In the genomic region with DNA sequence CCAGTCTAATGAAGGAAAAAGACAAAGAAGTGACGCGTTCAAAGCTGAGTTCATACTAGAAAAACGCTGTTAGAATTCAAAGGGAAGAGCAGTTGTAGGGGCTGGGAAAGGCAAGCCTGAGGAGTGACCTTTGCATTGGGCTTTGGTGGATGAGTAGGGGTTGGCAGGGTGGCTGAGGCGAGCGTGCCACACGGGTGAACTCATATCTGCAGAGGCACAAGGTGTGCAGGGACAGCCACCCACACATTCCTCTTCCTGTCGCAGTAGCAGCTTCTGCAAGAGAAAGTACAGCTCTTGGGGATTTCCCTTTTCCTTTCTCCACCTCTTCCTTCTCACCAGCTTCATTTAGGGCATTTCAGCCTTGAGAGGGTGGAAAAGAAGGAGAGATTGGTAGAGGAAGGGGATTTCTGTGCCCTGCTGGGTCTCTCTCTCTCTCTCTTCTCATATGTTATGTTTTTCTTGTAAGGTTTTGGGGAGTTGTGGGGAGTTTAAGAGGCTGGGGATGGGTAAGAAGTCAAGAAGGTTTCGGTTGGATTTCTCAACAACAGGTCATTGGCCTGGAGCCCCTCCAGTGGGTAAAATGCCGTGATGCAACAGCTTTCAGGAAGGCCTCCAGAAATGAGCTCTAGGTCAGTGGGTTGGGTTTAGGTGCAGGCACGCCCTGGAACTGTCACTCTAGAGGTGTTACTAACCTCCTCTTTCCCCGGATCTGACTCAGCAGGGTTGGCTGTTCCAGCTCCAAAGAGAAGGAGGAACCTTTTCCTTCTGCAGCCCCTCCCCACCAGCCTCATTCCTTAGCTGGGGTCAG, we compare ENCODE assay signal across 1 cellular context.
A peak's percentile ranks its signal among the peaks of the same experiment; 100 is the strongest.
TF ChIP-seq lines count a peak whose summit lies in the region.

No MANE protein-coding gene starts in this region.

TF ChIP-seq in GM12878, 131 proteins besides CTCF, POLR2A, EP300 and RAD21 (continued from another document and continues in another):
- TF ChIP-seq, protein P1, sequence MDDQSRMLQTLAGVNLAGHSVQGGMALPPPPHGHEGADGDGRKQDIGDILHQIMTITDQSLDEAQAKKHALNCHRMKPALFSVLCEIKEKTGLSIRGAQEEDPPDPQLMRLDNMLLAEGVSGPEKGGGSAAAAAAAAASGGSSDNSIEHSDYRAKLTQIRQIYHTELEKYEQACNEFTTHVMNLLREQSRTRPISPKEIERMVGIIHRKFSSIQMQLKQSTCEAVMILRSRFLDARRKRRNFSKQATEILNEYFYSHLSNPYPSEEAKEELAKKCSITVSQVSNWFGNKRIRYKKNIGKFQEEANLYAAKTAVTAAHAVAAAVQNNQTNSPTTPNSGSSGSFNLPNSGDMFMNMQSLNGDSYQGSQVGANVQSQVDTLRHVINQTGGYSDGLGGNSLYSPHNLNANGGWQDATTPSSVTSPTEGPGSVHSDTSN (IDR thresholded peaks at IDR 0.05; ENCODE audit: insufficient replicate concordance, low read depth, low read length), result peak; percentile 84
- TF ChIP-seq IKZF1 (conservative IDR thresholded peaks at IDR 0.05), result peak; percentile 86
- 0 out of 3 replicates have a peak, but pooled peaks have one; percentile 0 for TF ChIP-seq POU2F2 (IDR thresholded peaks at IDR 0.05; ENCODE audit: borderline replicate concordance, low read depth, low read length)
- 0 out of 2 replicates have a peak, but pooled peaks have one; percentile 2 for TF ChIP-seq SPI1 (IDR thresholded peaks at IDR 0.05; ENCODE audit: borderline replicate concordance, insufficient read depth, low read depth, low read length)
- TF ChIP-seq RELA (IDR thresholded peaks at IDR 0.05; ENCODE audit: borderline replicate concordance, partially characterized antibody), result peak; percentile 66
- TF ChIP-seq EGR1 (IDR thresholded peaks at IDR 0.05; ENCODE audit: borderline replicate concordance in 1 of 2, low read depth in 2 of 2, low read length in 2 of 2), result peak in 1 of 2 experiments; percentile 88; a peak in 2 of 3 replicates
- TF ChIP-seq, protein P2, sequence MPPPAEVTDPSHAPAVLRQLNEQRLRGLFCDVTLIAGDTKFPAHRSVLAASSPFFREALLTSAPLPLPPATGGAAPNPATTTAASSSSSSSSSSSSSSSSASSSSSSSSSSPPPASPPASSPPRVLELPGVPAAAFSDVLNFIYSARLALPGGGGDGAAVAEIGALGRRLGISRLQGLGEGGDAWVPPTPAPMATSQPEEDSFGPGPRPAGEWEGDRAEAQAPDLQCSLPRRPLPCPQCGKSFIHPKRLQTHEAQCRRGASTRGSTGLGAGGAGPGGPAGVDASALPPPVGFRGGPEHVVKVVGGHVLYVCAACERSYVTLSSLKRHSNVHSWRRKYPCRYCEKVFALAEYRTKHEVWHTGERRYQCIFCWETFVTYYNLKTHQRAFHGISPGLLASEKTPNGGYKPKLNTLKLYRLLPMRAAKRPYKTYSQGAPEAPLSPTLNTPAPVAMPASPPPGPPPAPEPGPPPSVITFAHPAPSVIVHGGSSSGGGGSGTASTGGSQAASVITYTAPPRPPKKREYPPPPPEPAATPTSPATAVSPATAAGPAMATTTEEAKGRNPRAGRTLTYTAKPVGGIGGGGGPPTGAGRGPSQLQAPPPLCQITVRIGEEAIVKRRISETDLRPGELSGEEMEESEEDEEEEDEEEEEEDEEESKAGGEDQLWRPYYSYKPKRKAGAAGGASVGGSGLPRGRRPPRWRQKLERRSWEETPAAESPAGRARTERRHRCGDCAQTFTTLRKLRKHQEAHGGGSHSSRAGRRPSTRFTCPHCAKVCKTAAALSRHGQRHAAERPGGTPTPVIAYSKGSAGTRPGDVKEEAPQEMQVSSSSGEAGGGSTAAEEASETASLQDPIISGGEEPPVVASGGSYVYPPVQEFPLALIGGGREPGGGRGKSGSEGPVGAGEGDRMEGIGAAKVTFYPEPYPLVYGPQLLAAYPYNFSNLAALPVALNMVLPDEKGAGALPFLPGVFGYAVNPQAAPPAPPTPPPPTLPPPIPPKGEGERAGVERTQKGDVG (CRISPR knock-in tag; IDR thresholded peaks at IDR 0.05), result no peak
- TF ChIP-seq, protein P3, sequence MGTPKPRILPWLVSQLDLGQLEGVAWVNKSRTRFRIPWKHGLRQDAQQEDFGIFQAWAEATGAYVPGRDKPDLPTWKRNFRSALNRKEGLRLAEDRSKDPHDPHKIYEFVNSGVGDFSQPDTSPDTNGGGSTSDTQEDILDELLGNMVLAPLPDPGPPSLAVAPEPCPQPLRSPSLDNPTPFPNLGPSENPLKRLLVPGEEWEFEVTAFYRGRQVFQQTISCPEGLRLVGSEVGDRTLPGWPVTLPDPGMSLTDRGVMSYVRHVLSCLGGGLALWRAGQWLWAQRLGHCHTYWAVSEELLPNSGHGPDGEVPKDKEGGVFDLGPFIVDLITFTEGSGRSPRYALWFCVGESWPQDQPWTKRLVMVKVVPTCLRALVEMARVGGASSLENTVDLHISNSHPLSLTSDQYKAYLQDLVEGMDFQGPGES (IDR thresholded peaks at IDR 0.05), result no peak
- no peak for TF ChIP-seq YBX1 (IDR thresholded peaks at IDR 0.05)
- peak; percentile 62 for TF ChIP-seq ATF7 (IDR thresholded peaks at IDR 0.05; ENCODE audit: low read depth)
- TF ChIP-seq TCF3 (IDR thresholded peaks at IDR 0.05; ENCODE audit: borderline replicate concordance, insufficient read depth, low read depth, low read length), result 0 out of 2 replicates have a peak, but pooled peaks have one; percentile 26
- TF ChIP-seq BHLHE40 (IDR thresholded peaks at IDR 0.05; ENCODE audit: borderline replicate concordance in 1 of 2, low read depth in 2 of 2, low read length in 1 of 2), result peak; percentile 69 to 84
- no peak for TF ChIP-seq RFX5 (IDR thresholded peaks at IDR 0.05; ENCODE audit: low read depth, low read length)
- no peak for TF ChIP-seq KLF5 (IDR thresholded peaks at IDR 0.05; ENCODE audit: partially characterized antibody)
- 0 out of 2 replicates have a peak, but pooled peaks have one; percentile 20 for TF ChIP-seq RAD51 (IDR thresholded peaks at IDR 0.05)
- peak; percentile 75 for TF ChIP-seq NBN (IDR thresholded peaks at IDR 0.05)
- TF ChIP-seq TBL1XR1 (IDR thresholded peaks at IDR 0.05; ENCODE audit: low read depth, low read length), result no peak
- no peak for TF ChIP-seq SMAD5 (IDR thresholded peaks at IDR 0.05; ENCODE audit: low read depth)
- no peak for TF ChIP-seq ZNF274 (IDR thresholded peaks at IDR 0.05; ENCODE audit: insufficient read depth, insufficient read length)
- no peak for TF ChIP-seq CBX5 (IDR thresholded peaks at IDR 0.05; ENCODE audit: low read depth)
- TF ChIP-seq DPF2 (IDR thresholded peaks at IDR 0.05), result 0 out of 2 replicates have a peak, but pooled peaks have one; percentile 40
- TF ChIP-seq WRNIP1 (IDR thresholded peaks at IDR 0.05; ENCODE audit: borderline replicate concordance, low read depth, low read length), result no peak
- TF ChIP-seq MYB (IDR thresholded peaks at IDR 0.05; ENCODE audit: borderline replicate concordance, low read depth, low read length), result no peak
- TF ChIP-seq RCOR1 (conservative IDR thresholded peaks at IDR 0.05; ENCODE audit: low read depth, low read length), result no peak
- TF ChIP-seq MEF2A (IDR thresholded peaks at IDR 0.05; ENCODE audit: insufficient read depth, low read depth, low read length), result no peak
- no peak for TF ChIP-seq CHD1 (IDR thresholded peaks at IDR 0.05; ENCODE audit: low read depth, low read length)
- TF ChIP-seq SMAD1 (IDR thresholded peaks at IDR 0.05; ENCODE audit: low read depth, partially characterized antibody), result no peak
- TF ChIP-seq, protein P4, sequence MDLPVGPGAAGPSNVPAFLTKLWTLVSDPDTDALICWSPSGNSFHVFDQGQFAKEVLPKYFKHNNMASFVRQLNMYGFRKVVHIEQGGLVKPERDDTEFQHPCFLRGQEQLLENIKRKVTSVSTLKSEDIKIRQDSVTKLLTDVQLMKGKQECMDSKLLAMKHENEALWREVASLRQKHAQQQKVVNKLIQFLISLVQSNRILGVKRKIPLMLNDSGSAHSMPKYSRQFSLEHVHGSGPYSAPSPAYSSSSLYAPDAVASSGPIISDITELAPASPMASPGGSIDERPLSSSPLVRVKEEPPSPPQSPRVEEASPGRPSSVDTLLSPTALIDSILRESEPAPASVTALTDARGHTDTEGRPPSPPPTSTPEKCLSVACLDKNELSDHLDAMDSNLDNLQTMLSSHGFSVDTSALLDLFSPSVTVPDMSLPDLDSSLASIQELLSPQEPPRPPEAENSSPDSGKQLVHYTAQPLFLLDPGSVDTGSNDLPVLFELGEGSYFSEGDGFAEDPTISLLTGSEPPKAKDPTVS (IDR thresholded peaks at IDR 0.05; ENCODE audit: low read depth, low read length), result no peak
- 0 out of 2 replicates have a peak, but pooled peaks have one; percentile 24 for TF ChIP-seq NR2F1 (conservative IDR thresholded peaks at IDR 0.05)
- peak; percentile 25 for TF ChIP-seq RUNX3 (IDR thresholded peaks at IDR 0.05; ENCODE audit: low read length)
- TF ChIP-seq, protein P5, sequence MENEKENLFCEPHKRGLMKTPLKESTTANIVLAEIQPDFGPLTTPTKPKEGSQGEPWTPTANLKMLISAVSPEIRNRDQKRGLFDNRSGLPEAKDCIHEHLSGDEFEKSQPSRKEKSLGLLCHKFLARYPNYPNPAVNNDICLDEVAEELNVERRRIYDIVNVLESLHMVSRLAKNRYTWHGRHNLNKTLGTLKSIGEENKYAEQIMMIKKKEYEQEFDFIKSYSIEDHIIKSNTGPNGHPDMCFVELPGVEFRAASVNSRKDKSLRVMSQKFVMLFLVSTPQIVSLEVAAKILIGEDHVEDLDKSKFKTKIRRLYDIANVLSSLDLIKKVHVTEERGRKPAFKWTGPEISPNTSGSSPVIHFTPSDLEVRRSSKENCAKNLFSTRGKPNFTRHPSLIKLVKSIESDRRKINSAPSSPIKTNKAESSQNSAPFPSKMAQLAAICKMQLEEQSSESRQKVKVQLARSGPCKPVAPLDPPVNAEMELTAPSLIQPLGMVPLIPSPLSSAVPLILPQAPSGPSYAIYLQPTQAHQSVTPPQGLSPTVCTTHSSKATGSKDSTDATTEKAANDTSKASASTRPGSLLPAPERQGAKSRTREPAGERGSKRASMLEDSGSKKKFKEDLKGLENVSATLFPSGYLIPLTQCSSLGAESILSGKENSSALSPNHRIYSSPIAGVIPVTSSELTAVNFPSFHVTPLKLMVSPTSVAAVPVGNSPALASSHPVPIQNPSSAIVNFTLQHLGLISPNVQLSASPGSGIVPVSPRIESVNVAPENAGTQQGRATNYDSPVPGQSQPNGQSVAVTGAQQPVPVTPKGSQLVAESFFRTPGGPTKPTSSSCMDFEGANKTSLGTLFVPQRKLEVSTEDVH (IDR thresholded peaks at IDR 0.05; ENCODE audit: low read depth, partially characterized antibody), result peak; percentile 42
- TF ChIP-seq, protein P6, sequence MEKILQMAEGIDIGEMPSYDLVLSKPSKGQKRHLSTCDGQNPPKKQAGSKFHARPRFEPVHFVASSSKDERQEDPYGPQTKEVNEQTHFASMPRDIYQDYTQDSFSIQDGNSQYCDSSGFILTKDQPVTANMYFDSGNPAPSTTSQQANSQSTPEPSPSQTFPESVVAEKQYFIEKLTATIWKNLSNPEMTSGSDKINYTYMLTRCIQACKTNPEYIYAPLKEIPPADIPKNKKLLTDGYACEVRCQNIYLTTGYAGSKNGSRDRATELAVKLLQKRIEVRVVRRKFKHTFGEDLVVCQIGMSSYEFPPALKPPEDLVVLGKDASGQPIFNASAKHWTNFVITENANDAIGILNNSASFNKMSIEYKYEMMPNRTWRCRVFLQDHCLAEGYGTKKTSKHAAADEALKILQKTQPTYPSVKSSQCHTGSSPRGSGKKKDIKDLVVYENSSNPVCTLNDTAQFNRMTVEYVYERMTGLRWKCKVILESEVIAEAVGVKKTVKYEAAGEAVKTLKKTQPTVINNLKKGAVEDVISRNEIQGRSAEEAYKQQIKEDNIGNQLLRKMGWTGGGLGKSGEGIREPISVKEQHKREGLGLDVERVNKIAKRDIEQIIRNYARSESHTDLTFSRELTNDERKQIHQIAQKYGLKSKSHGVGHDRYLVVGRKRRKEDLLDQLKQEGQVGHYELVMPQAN (conservative IDR thresholded peaks at IDR 0.05), result 0 out of 2 replicates have a peak, but pooled peaks have one; percentile 53
- TF ChIP-seq, protein P7, sequence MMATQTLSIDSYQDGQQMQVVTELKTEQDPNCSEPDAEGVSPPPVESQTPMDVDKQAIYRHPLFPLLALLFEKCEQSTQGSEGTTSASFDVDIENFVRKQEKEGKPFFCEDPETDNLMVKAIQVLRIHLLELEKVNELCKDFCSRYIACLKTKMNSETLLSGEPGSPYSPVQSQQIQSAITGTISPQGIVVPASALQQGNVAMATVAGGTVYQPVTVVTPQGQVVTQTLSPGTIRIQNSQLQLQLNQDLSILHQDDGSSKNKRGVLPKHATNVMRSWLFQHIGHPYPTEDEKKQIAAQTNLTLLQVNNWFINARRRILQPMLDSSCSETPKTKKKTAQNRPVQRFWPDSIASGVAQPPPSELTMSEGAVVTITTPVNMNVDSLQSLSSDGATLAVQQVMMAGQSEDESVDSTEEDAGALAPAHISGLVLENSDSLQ (IDR thresholded peaks at IDR 0.05), result peak; percentile 94
- TF ChIP-seq SREBF2 (IDR thresholded peaks at IDR 0.05; ENCODE audit: low read length), result no peak
- 0 out of 2 replicates have a peak, but pooled peaks have one; percentile 57 for TF ChIP-seq SMARCA5 (IDR thresholded peaks at IDR 0.05)
- TF ChIP-seq TCF12 (IDR thresholded peaks at IDR 0.05; ENCODE audit: low read depth, low read length), result 0 out of 2 replicates have a peak, but pooled peaks have one; percentile 7
- TF ChIP-seq, protein P8, sequence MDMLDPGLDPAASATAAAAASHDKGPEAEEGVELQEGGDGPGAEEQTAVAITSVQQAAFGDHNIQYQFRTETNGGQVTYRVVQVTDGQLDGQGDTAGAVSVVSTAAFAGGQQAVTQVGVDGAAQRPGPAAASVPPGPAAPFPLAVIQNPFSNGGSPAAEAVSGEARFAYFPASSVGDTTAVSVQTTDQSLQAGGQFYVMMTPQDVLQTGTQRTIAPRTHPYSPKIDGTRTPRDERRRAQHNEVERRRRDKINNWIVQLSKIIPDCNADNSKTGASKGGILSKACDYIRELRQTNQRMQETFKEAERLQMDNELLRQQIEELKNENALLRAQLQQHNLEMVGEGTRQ (IDR thresholded peaks at IDR 0.05; ENCODE audit: borderline replicate concordance, low read depth, low read length), result no peak
- no peak for TF ChIP-seq HDGF (IDR thresholded peaks at IDR 0.05)
- TF ChIP-seq ESRRA (IDR thresholded peaks at IDR 0.05; ENCODE audit: low read length), result no peak
- peak; percentile 71; the same call in 1 of the 2 replicates for TF ChIP-seq GATAD2B (conservative IDR thresholded peaks at IDR 0.05; ENCODE audit: low read depth)
- TF ChIP-seq MEF2B (IDR thresholded peaks at IDR 0.05; ENCODE audit: partially characterized antibody, poor library complexity, severe bottlenecking), result peak; percentile 42
- no peak; the same call in 1 of the 2 replicates for TF ChIP-seq PAX5 (IDR thresholded peaks at IDR 0.05; ENCODE audit: borderline replicate concordance, low read depth, low read length)
- TF ChIP-seq HCFC1 (IDR thresholded peaks at IDR 0.05; ENCODE audit: low read length), result no peak
- no peak for TF ChIP-seq SIX5 (IDR thresholded peaks at IDR 0.05; ENCODE audit: low read depth, low read length, severe bottlenecking)
- TF ChIP-seq NRF1 (conservative IDR thresholded peaks at IDR 0.05; ENCODE audit: low read depth, low read length), result no peak
- TF ChIP-seq, protein P9, sequence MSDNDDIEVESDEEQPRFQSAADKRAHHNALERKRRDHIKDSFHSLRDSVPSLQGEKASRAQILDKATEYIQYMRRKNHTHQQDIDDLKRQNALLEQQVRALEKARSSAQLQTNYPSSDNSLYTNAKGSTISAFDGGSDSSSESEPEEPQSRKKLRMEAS (IDR thresholded peaks at IDR 0.05; ENCODE audit: low read depth, low read length), result no peak
- no peak for TF ChIP-seq EZH2 (IDR thresholded peaks at IDR 0.05; ENCODE audit: borderline replicate concordance, control insufficient read depth, low read depth, low read length)
